ENCODE assay signal across 25 cellular contexts in the genomic region with DNA sequence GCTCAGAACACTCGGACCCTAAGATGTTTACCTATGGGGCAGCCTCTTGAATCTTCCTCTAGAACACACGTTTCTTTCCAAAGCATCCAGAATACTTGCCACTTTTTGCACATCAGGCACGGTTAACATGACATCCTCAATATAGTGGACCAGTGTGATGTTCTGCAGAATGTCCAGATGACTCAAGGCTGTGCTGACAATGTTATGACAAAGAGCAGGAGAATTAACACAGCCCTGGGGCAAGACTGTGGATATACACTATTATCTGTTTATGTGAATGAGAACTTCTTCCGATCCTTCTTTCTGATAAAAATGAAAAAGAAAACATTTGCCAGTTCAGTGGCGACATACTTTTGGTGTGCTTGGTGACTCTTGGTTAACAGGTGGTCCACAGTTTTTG.
"Had no signal": no experiment of that assay in that cellular context is flagged by ENCODE, and none has a peak within 500 bp of the region (broad histone marks: within the 10 kb centered on the region; RNA-seq: fewer than 3 reads in every experiment).

No MANE protein-coding gene starts in this region.

- H3K27me3 Mint-ChIP-seq: type B pancreatic cell had no signal

- H3K36me3 ChIP-seq: left lung, vagina had no signal

- H3K36me3 Mint-ChIP-seq: activated naive CD8-positive, alpha-beta T cell; mesothelial cell of epicardium; natural killer cell; stimulated activated naive B cell treated with anti-CD40 and anti-IgM and Interleukin-4, amounts not matched to agents 10 μg/mL and 1 μg/mL and 100 μg/mL, for 72 hours; type B pancreatic cell had no signal

- H3K27ac ChIP-seq: epithelial cell of prostate, foreskin keratinocyte, left lung, vagina had no signal

- H3K4me3 Mint-ChIP-seq: activated naive CD8-positive, alpha-beta T cell; activated T-cell treated with anti-CD3 and anti-CD28 coated beads, Interleukin-2, amount 50 U/mL, for 24 hours; activated T-helper 17 cell treated with anti-CD3 and anti-CD28 coated beads, Interleukin-2, amount 50 U/mL, for 72 hours; mesothelial cell of epicardium; natural killer cell; stimulated activated naive B cell treated with anti-CD40 and anti-IgM and Interleukin-4, amounts not matched to agents 10 μg/mL and 1 μg/mL and 100 μg/mL, for 72 hours; type B pancreatic cell had no signal

- H3K27me3 ChIP-seq: foreskin keratinocyte, left lung, vagina had no signal

- ATAC-seq: activated T-helper 17 cell treated with anti-CD3 and anti-CD28 coated beads, Interleukin-2, amount 50 U/mL, for 72 hours; foreskin keratinocyte; left lung; natural killer cell; sciatic nerve; stimulated activated naive B cell treated with anti-CD40 and anti-IgM and Interleukin-4, amounts not matched to agents 10 μg/mL and 1 μg/mL and 100 μg/mL, for 72 hours had no signal

- DNase-seq: activated CD4-positive, alpha-beta T cell treated with anti-CD3 and anti-CD28 coated beads for 1 hour; activated CD4-positive, alpha-beta T cell treated with anti-CD3 and anti-CD28 coated beads, Interleukin-2, amount 50 U/mL, for 1 hour; activated CD8-positive, alpha-beta memory T cell treated with anti-CD3 and anti-CD28 coated beads for 24 hours; activated CD8-positive, alpha-beta memory T cell treated with anti-CD3 and anti-CD28 coated beads, Interleukin-2, amount 50 U/mL, for 4 hours; activated naive CD4-positive, alpha-beta T cell; activated T-cell treated with anti-CD3 and anti-CD28 coated beads, Interleukin-2, amount 50 U/mL, for 24 hours; amygdala; cerebellar nuclear complex; cortex of kidney; foreskin keratinocyte; kidney; left lung; natural killer cell; small intestine; stimulated activated CD8-positive, alpha-beta memory T cell treated with anti-CD3 and anti-CD28 coated beads, Interleukin-4, amount 100 ng/mL, for 48 hours; stimulated activated naive B cell treated with anti-CD40 and anti-IgM and Interleukin-4, amounts not matched to agents 10 μg/mL and 1 μg/mL and 100 μg/mL, for 72 hours; T-helper 2 cell had no signal

- H3K4me3 ChIP-seq: left lung, lung, vagina had no signal

- H3K4me1 Mint-ChIP-seq: activated T-helper 17 cell treated with anti-CD3 and anti-CD28 coated beads, Interleukin-2, amount 50 U/mL, for 72 hours; mesothelial cell of epicardium; natural killer cell; stimulated activated naive B cell treated with anti-CD40 and anti-IgM and Interleukin-4, amounts not matched to agents 10 μg/mL and 1 μg/mL and 100 μg/mL, for 72 hours had no signal

- H3K9me3 ChIP-seq: vagina had no signal

- H3K27ac Mint-ChIP-seq: activated naive CD8-positive, alpha-beta T cell; activated T-cell treated with anti-CD3 and anti-CD28 coated beads, Interleukin-2, amount 50 U/mL, for 24 hours; activated T-helper 17 cell treated with anti-CD3 and anti-CD28 coated beads, Interleukin-2, amount 50 U/mL, for 72 hours; mesothelial cell of epicardium; natural killer cell; stimulated activated naive B cell treated with anti-CD40 and anti-IgM and Interleukin-4, amounts not matched to agents 10 μg/mL and 1 μg/mL and 100 μg/mL, for 72 hours; type B pancreatic cell had no signal

- H3K4me1 ChIP-seq: foreskin keratinocyte had no signal
